ENCODE assay signal across 8 cellular contexts in genomic region chr13:52091473-52091872, GRCh38.
"Had no signal": no experiment of that assay in that cellular context is flagged by ENCODE, and none has a peak within 500 bp of the region (broad histone marks: within the 10 kb centered on the region; RNA-seq: fewer than 3 reads in every experiment).

No MANE protein-coding gene starts in this region.

- ATAC-seq: GM23338 had no signal

- H3K4me2 ChIP-seq: GM23338 had no signal

- H3K4me3 ChIP-seq: GM23338 had no signal

- H2AFZ ChIP-seq: GM23338 had no signal

- FAIRE-seq: H1, H54, HTR-8/SVneo had no signal

- H3K27ac Mint-ChIP-seq: GM23338, H9, IgD-negative memory B cell had no signal

- H3K4me3 Mint-ChIP-seq: GM23338, H9, IgD-negative memory B cell had no signal

- DNase-seq: H9, HCEC 1CT, KG1 had no signal

- H3K4me1 Mint-ChIP-seq: GM23338, H9, IgD-negative memory B cell had no signal
